Comparison of ENCODE assay signal across 15 cellular contexts in genomic region chr1:224528900-224529299, GRCh38.
DNase-seq lines count a peak whose midpoint lies in the region; ATAC-seq, FAIRE-seq and TF ChIP-seq lines count a peak whose summit lies in the region.
"Had no signal": no experiment of that assay in that cellular context is flagged by ENCODE, and none has a peak within 500 bp of the region (broad histone marks: within the 10 kb centered on the region; RNA-seq: fewer than 3 reads in every experiment).

No MANE protein-coding gene starts in this region.

- CTCF ChIA-PET in endothelial cell of umbilical vein (lab: Charles Lee): interaction anchor here (0.5 to 2.4 kb wide), 14 partner anchors 10 to 324 kb away, joined by 3 to 11 read pairs (median 4); no protein-coding TSS in a partner anchor

- H3K9me1 ChIP-seq in endothelial cell of umbilical vein (replicated peaks; ENCODE audit: control insufficient read depth, extremely low read depth, insufficient read depth, low read length): no peaks in the 10 kb centered on the region

- no peak overlapping the region for H3K4me3 ChIP-seq in endothelial cell of umbilical vein (replicated peaks in 1 of 3; ENCODE audit: insufficient read depth in 1 of 3, low read depth in 1 of 3, low read length in 3 of 3)
- H3K4me3 ChIP-seq: gastroesophageal sphincter had no signal

- H3K36me3 ChIP-seq in endothelial cell of umbilical vein (ENCODE audit: control insufficient read depth in 2 of 2, extremely low read depth in 1 of 2, insufficient read depth in 2 of 2, low read length in 2 of 2): no peaks in the 10 kb centered on the region
- H3K36me3 ChIP-seq: gastroesophageal sphincter had no signal

- peak overlapping the region; percentile 21 for H2AFZ ChIP-seq in endothelial cell of umbilical vein (ENCODE audit: low read depth, low read length)

- no peaks in the 10 kb centered on the region for H3K9me3 ChIP-seq in endothelial cell of umbilical vein (replicated peaks; ENCODE audit: control insufficient read depth, insufficient read depth, low read length)
- H3K9me3 ChIP-seq: gastroesophageal sphincter had no signal

- BruUV-seq in endothelial cell of umbilical vein (replicated peaks; lab: Mats Ljungman, UMichigan): no TSS peak

- H3K79me2 ChIP-seq in endothelial cell of umbilical vein (ENCODE audit: control insufficient read depth, insufficient read depth, low read length): no peaks in the 10 kb centered on the region

- no peaks in the 10 kb centered on the region for H3K27me3 ChIP-seq in endothelial cell of umbilical vein (ENCODE audit: control insufficient read depth in 2 of 2, insufficient read depth in 2 of 2, low read length in 2 of 2)
- H3K27me3 ChIP-seq: gastroesophageal sphincter had no signal

- TF ChIP-seq POLR2A in endothelial cell of umbilical vein (IDR thresholded peaks at IDR 0.05; ENCODE audit: low read depth, low read length): no peak

- H3K4me2 ChIP-seq in endothelial cell of umbilical vein (ENCODE audit: insufficient read depth, low read length): peak overlapping the region; percentile 23

- DNase-seq in EL: peak; percentile 72
- DNase-seq in endothelial cell of umbilical vein (ENCODE audit: low read depth, low spot score): peak; percentile 84
- peak; percentile 62 for DNase-seq in non-pigmented ciliary epithelial cell (ENCODE audit: low read depth)
- DNase-seq in type B pancreatic cell (ENCODE audit: extremely low spot score, unreplicated experiment): no peak
- DNase-seq in NCI-H345 (lab: John Stamatoyannopoulos, UW): no peak
- DNase-seq: activated CD4-positive, alpha-beta T cell treated with anti-CD3 and anti-CD28 coated beads, Interleukin-2, amount 50 U/mL, for 1 hour; DMS79 treated with DMSO at 0.1 percent for 48 hours; Kasumi-1; midbrain; stimulated activated naive CD4-positive, alpha-beta T cell treated with Interleukin-2 at 50 U/mL for 16 hours had no signal

- peak; percentile 88 for FAIRE-seq in endothelial cell of umbilical vein (lab: Jason Lieb, UNC)

- POLR2A ChIA-PET in endothelial cell of umbilical vein (lab: Charles Lee): interaction anchor here (1.8 kb wide), 1 partner anchor 14 kb away, joined by 7 read pairs; no protein-coding TSS in a partner anchor

- no peaks in the 10 kb centered on the region for H3K27me3 Mint-ChIP-seq in type B pancreatic cell

- peaks cover 15% of the 10 kb centered on the region for H3K4me1 ChIP-seq in endothelial cell of umbilical vein (ENCODE audit: control insufficient read depth, extremely low read depth, insufficient read depth, low read length)
- H3K4me1 ChIP-seq: gastroesophageal sphincter had no signal

- H3K27ac Mint-ChIP-seq in type B pancreatic cell: no peak overlapping the region
- H3K27ac Mint-ChIP-seq: activated naive CD4-positive, alpha-beta T cell treated with anti-CD3 and anti-CD28 coated beads, Interleukin-2, amount 50 U/mL, for 72 hours had no signal

- no peak overlapping the region for H3K4me3 Mint-ChIP-seq in type B pancreatic cell

- H3K9ac ChIP-seq in endothelial cell of umbilical vein (replicated peaks; ENCODE audit: extremely low read depth, insufficient read depth, low read length): no peak overlapping the region

- dilution Hi-C loops in endothelial cell of umbilical vein (cut with MboI; ENCODE audit: extremely low pct_ligation_motif_present, low sequenced_read_pairs): no loop called here

- TF ChIP-seq CTCF in endothelial cell of umbilical vein (IDR thresholded peaks at IDR 0.05; ENCODE audit: extremely low read depth in 1 of 2, insufficient read depth in 1 of 2, low read depth in 1 of 2, low read length in 2 of 2) (no peak), type B pancreatic cell (conservative IDR thresholded peaks at IDR 0.05) (no peak)

- no peaks in the 10 kb centered on the region for H3K9me3 Mint-ChIP-seq in type B pancreatic cell
- H3K9me3 Mint-ChIP-seq: activated naive CD4-positive, alpha-beta T cell treated with anti-CD3 and anti-CD28 coated beads, Interleukin-2, amount 50 U/mL, for 72 hours had no signal

- ATAC-seq in GM21526 (IDR thresholded peaks at IDR 0.05; ENCODE audit: low FRiP score, unreplicated experiment): no peak
- ATAC-seq in HG03432 (IDR thresholded peaks at IDR 0.05; ENCODE audit: unreplicated experiment): no peak
- ATAC-seq: activated naive CD4-positive, alpha-beta T cell treated with anti-CD3 and anti-CD28 coated beads, Interleukin-2, amount 50 U/mL, for 72 hours; gastroesophageal sphincter had no signal

- intact Hi-C loops in endothelial cell of umbilical vein (cut with micrococcal nuclease): loop anchor here (1.0 kb wide), 1 partner anchor 11 kb away; no protein-coding TSS in a partner anchor

- H3K27ac ChIP-seq in endothelial cell of umbilical vein (ENCODE audit: insufficient read depth, low read depth, low read length): no peak overlapping the region
- H3K27ac ChIP-seq: gastroesophageal sphincter had no signal

- no peaks in the 10 kb centered on the region for H4K20me1 ChIP-seq in endothelial cell of umbilical vein (replicated peaks; ENCODE audit: control insufficient read depth, extremely low read depth, insufficient read depth, low read length)

- H3K4me1 Mint-ChIP-seq in type B pancreatic cell (ENCODE audit: unreplicated experiment): peaks cover 7% of the 10 kb centered on the region

- H3K36me3 Mint-ChIP-seq in type B pancreatic cell: no peaks in the 10 kb centered on the region
- H3K36me3 Mint-ChIP-seq: activated naive CD4-positive, alpha-beta T cell treated with anti-CD3 and anti-CD28 coated beads, Interleukin-2, amount 50 U/mL, for 72 hours had no signal

TF ChIP-seq in PFSK-1, 5 proteins besides CTCF, POLR2A, EP300 and RAD21 (continues in another document):
- TF ChIP-seq FOXP2 (optimal IDR thresholded peaks at IDR 0.05; ENCODE audit: borderline replicate concordance, extremely low read depth, extremely low read length, insufficient read depth) (peak; percentile 38), POLR2AphosphoS5 (IDR thresholded peaks at IDR 0.05; ENCODE audit: low read depth, low read length) (no peak), REST (IDR thresholded peaks at IDR 0.05; ENCODE audit: insufficient read depth in 1 of 2, low read depth in 2 of 2, low read length in 2 of 2) (0 out of 4 replicates have a peak, but pooled peaks of 1 of the 2 experiments have one; percentile 30), SIN3A (IDR thresholded peaks at IDR 0.05; ENCODE audit: borderline replicate concordance, insufficient read depth, low read length) (no peak)

TF ChIP-seq in endothelial cell of umbilical vein, 7 proteins besides CTCF, POLR2A, EP300 and RAD21:
- TF ChIP-seq MAX (IDR thresholded peaks at IDR 0.05; ENCODE audit: insufficient read depth, insufficient read length) (peak; percentile 8), FOS (IDR thresholded peaks at IDR 0.05; ENCODE audit: borderline replicate concordance, insufficient read depth, low read length) (peak; percentile 87), JUN (IDR thresholded peaks at IDR 0.05; ENCODE audit: borderline replicate concordance, insufficient read depth, insufficient read length, low read depth) (peak; percentile 87), EZH2 (IDR thresholded peaks at IDR 0.05; ENCODE audit: borderline replicate concordance, low read depth, low read length, severe bottlenecking) (no peak), POLR2AphosphoS5 (IDR thresholded peaks at IDR 0.05; ENCODE audit: insufficient read depth, low read depth, low read length) (peak; percentile 48), GATA2 (IDR thresholded peaks at IDR 0.05; ENCODE audit: insufficient read depth, insufficient read length, low read depth, low read length) (peak; percentile 69), MYC (IDR thresholded peaks at IDR 0.05; ENCODE audit: low read depth, low read length) (no peak)

Comparison
In these comparisons a context has a peak if more than half of its experiments do, and no peak if none do; other contexts are left out.
1. DNase-seq: peak in EL (single experiment), endothelial cell of umbilical vein (single experiment) and non-pigmented ciliary epithelial cell (single experiment); none in type B pancreatic cell (single experiment) and NCI-H345 (single experiment).